8 cellular contexts compared by ENCODE assay signal in the genomic region with DNA sequence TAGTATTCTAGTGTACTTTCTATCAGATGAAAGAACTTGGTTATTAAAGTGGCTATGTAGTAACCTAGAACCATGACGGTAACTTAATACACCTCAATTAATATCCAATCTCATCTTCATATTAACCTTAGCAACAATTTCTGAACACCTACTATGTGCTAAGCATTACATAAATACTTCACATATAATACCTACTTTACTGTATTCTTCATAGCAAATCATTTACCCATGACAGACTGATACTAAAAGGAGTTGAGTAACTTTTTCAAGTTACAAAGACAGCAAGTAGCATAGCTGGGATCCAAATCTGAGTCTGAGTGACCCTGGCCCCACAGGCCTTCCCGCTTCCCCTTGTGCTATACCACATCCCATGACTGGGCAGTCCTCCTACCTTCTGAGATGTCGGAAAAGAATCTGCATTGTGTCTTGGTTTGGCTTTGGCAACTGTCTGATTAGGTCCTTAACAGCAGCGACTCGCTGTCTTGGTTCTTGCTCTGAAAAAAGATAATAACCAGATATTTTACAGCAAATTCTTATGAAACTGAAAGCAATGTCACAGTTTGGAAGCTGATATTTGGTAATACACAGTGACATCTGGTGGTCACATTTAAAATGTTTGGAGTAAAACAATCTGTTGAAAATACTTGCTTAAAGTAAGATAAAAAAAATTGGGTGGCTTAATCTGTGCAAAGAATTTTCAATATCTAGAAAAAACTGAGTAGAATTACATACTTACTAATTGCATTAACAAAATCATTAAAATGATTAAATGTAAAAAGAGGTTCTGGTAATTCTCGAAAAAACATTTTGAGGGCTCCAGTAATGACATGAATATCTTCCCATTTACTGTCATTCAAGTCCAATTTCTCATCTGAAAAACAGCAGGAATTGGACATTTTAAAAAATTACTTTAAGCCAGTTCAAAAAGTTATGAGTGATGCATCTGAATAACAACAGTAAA.
A peak's percentile ranks its signal among the peaks of the same experiment; 100 is the strongest.
DNase-seq lines count a peak whose midpoint lies in the region; FAIRE-seq and TF ChIP-seq lines count a peak whose summit lies in the region.

No MANE protein-coding gene starts in this region.

- TF ChIP-seq POLR2A in GM12891 (IDR thresholded peaks at IDR 0.05; ENCODE audit: low read depth, low read length), result no peak

- WGBS in endodermal cell (ENCODE audit: insufficient coverage in 1 of 2, insufficient read length in 1 of 2), 2 experiments, result 94 to 96% methylated on average over 3 to 6 of the region's 6 CpGs

- H3K27ac Mint-ChIP-seq in endodermal cell, result peak overlapping the region; percentile 52

- H3K4me3 Mint-ChIP-seq in endodermal cell, result no peak overlapping the region

- H3K36me3 ChIP-seq in BLaER1 treated with 17β-estradiol and CSF1 and Interleukin-3, amounts not matched to agents 10 nM and 100 nM, result peaks cover 3 to 82% (median 12%) of the 10 kb centered on the region in 11 experiments; a peak in 14 of 22 replicates
- peaks cover 77% of the 10 kb centered on the region for H3K36me3 ChIP-seq in endodermal cell (ENCODE audit: control insufficient read depth, insufficient read depth, low read length)
- H3K36me3 ChIP-seq in tibial artery, result peaks cover 0 to 11% (median 0%) of the 10 kb centered on the region in 3 donors

- peak; percentile 95 for FAIRE-seq in GM12891 (lab: Jason Lieb, UNC)
- FAIRE-seq in TTC549 (lab: Jason Lieb, UNC), result peak; percentile 89

- H3K9ac ChIP-seq in BLaER1 treated with 17β-estradiol and CSF1 and Interleukin-3, amounts not matched to agents 10 nM and 100 nM, result peak overlapping the region in 6 of 11 experiments; percentile 7 to 49 (median 27); a peak in 5 of 22 replicates
- no peak overlapping the region for H3K9ac ChIP-seq in endodermal cell (ENCODE audit: extremely low read depth, low read length, poor library complexity, severe bottlenecking)

- no peak for TF ChIP-seq EP300 in Ishikawa (IDR thresholded peaks at IDR 0.05; ENCODE audit: borderline replicate concordance)

- no peaks in the 10 kb centered on the region for H3K9me3 ChIP-seq in BLaER1 treated with 17β-estradiol and CSF1 and Interleukin-3, amounts not matched to agents 10 nM and 100 nM (replicated peaks in 1 of 11)
- H3K9me3 ChIP-seq in endodermal cell (ENCODE audit: control insufficient read depth, low read length) (no peaks in the 10 kb centered on the region), tibial artery (no peaks in the 10 kb centered on the region)

- H3K27me3 Mint-ChIP-seq in endodermal cell (ENCODE audit: insufficient read depth), result no peaks in the 10 kb centered on the region

- H3K4me2 ChIP-seq in BLaER1 treated with 17β-estradiol and CSF1 and Interleukin-3, amounts not matched to agents 10 nM and 100 nM, result peak overlapping the region in 5 of 11 experiments; percentile 13 to 47 (median 26); a peak in 7 of 22 replicates

- DNase-seq in GM12891 (ENCODE audit: insufficient read length, low spot score), result no peak
- DNase-seq in endodermal cell, result peak; percentile 52
- DNase-seq in middle frontal gyrus (ENCODE audit: extremely low spot score, low spot score), result peak; percentile 44
- peak in 1 of 2 donors; percentile 25 for DNase-seq in tibial artery
- DNase-seq in activated CD4-positive, CD25-positive, alpha-beta regulatory T cell (lab: John Stamatoyannopoulos, UW), result no peak

- H3K4me1 ChIP-seq in BLaER1 treated with 17β-estradiol and CSF1 and Interleukin-3, amounts not matched to agents 10 nM and 100 nM, result peaks cover 0 to 8% (median 3%) of the 10 kb centered on the region in 10 experiments; a peak in 8 of 20 replicates
- H3K4me1 ChIP-seq in endodermal cell (ENCODE audit: control insufficient read depth, insufficient read depth, low read length) (no peaks in the 10 kb centered on the region), tibial artery (peaks cover 0 to 3% (median 0%) of the 10 kb centered on the region in 4 donors)

- peaks cover 40% of the 10 kb centered on the region for H3K36me3 Mint-ChIP-seq in endodermal cell (ENCODE audit: low read depth)

- TF ChIP-seq RAD21 in Ishikawa (IDR thresholded peaks at IDR 0.05; ENCODE audit: low read depth), result peak; percentile 72

- no peak overlapping the region for H3K4me3 ChIP-seq in BLaER1 treated with 17β-estradiol and CSF1 and Interleukin-3, amounts not matched to agents 10 nM and 100 nM
- no peak overlapping the region for H3K4me3 ChIP-seq in endodermal cell (ENCODE audit: low read length)
- peak overlapping the region; percentile 28 to 35 for H3K4me3 ChIP-seq in tibial artery

- H3K9me3 Mint-ChIP-seq in endodermal cell, result no peaks in the 10 kb centered on the region

- TF ChIP-seq CTCF in endodermal cell (conservative IDR thresholded peaks at IDR 0.05), result peak; percentile 77
- peak; percentile 44 to 81 for TF ChIP-seq CTCF in tibial artery (IDR thresholded peaks at IDR 0.05)

- no peaks in the 10 kb centered on the region for H3K27me3 ChIP-seq in BLaER1 treated with 17β-estradiol and CSF1 and Interleukin-3, amounts not matched to agents 10 nM and 100 nM
- no peaks in the 10 kb centered on the region for H3K27me3 ChIP-seq in endodermal cell (ENCODE audit: control insufficient read depth, insufficient read depth, low read length, poor library complexity, severe bottlenecking)
- H3K27me3 ChIP-seq in tibial artery, result no peaks in the 10 kb centered on the region

- no peaks in the 10 kb centered on the region for H3K4me1 Mint-ChIP-seq in endodermal cell

- H3K27ac ChIP-seq in BLaER1 treated with 17β-estradiol and CSF1 and Interleukin-3, amounts not matched to agents 10 nM and 100 nM, result peak overlapping the region in 6 of 11 experiments; percentile 6 to 45 (median 20); a peak in 7 of 22 replicates
- H3K27ac ChIP-seq in endodermal cell (ENCODE audit: low read depth, low read length), result no peak overlapping the region
- H3K27ac ChIP-seq in tibial artery, result peak overlapping the region in 1 of 2 donors; percentile 68

- intact Hi-C loops in tibial artery (cut with DNase I; ENCODE audit: low total_unique reads), result no loop called here

- 0 out of 22 replicates have a peak, but pooled peaks cover 0 to 3% (median 0%) of the 10 kb centered on the region in 11 experiments for H4K20me1 ChIP-seq in BLaER1 treated with 17β-estradiol and CSF1 and Interleukin-3, amounts not matched to agents 10 nM and 100 nM

TF ChIP-seq in GM12891, 5 proteins besides CTCF, POLR2A, EP300 and RAD21:
- TF ChIP-seq POU2F2 (IDR thresholded peaks at IDR 0.05; ENCODE audit: low read depth, low read length) (no peak), SPI1 (IDR thresholded peaks at IDR 0.05; ENCODE audit: low read depth, low read length) (peak; percentile 58)

TF ChIP-seq in Ishikawa, 13 proteins besides CTCF, POLR2A, EP300 and RAD21:
- TF ChIP-seq FOXM1 (IDR thresholded peaks at IDR 0.05; ENCODE audit: borderline replicate concordance, low read depth), result no peak
- TF ChIP-seq EGR1 (IDR thresholded peaks at IDR 0.05), result no peak
- TF ChIP-seq TEAD4 (IDR thresholded peaks at IDR 0.05), result no peak
- no peak for TF ChIP-seq TAF1 (IDR thresholded peaks at IDR 0.05; ENCODE audit: low read depth)
- no peak for TF ChIP-seq YY1 (IDR thresholded peaks at IDR 0.05; ENCODE audit: low read depth)
- no peak for TF ChIP-seq CREB1 (IDR thresholded peaks at IDR 0.05; ENCODE audit: low read depth)
- TF ChIP-seq, protein P1, sequence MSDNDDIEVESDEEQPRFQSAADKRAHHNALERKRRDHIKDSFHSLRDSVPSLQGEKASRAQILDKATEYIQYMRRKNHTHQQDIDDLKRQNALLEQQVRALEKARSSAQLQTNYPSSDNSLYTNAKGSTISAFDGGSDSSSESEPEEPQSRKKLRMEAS (IDR thresholded peaks at IDR 0.05), result no peak
- TF ChIP-seq, protein P2, sequence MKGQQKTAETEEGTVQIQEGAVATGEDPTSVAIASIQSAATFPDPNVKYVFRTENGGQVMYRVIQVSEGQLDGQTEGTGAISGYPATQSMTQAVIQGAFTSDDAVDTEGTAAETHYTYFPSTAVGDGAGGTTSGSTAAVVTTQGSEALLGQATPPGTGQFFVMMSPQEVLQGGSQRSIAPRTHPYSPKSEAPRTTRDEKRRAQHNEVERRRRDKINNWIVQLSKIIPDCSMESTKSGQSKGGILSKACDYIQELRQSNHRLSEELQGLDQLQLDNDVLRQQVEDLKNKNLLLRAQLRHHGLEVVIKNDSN (IDR thresholded peaks at IDR 0.05), result no peak
- no peak for TF ChIP-seq TCF12 (IDR thresholded peaks at IDR 0.05; ENCODE audit: low read depth)
- TF ChIP-seq REST (IDR thresholded peaks at IDR 0.05; ENCODE audit: low read depth), result no peak
- no peak for TF ChIP-seq CEBPB (IDR thresholded peaks at IDR 0.05)
- TF ChIP-seq NFIC (IDR thresholded peaks at IDR 0.05), result no peak
- no peak for TF ChIP-seq ZBTB7A (IDR thresholded peaks at IDR 0.05; ENCODE audit: low read depth)

Comparison
In these comparisons a context has a peak if more than half of its experiments do, and no peak if none do; other contexts are left out.
1. H3K4me3 ChIP-seq: peak in tibial artery (2 of 2); none in BLaER1 treated with 17β-estradiol and CSF1 and Interleukin-3, amounts not matched to agents 10 nM and 100 nM (0 of 10) and endodermal cell (single experiment).
2. DNase-seq: peak in endodermal cell (single experiment) and middle frontal gyrus (single experiment); none in GM12891 (single experiment) and activated CD4-positive, CD25-positive, alpha-beta regulatory T cell (0 of 4).